Comparison of ENCODE assay signal across 8 cellular contexts in the genomic region with DNA sequence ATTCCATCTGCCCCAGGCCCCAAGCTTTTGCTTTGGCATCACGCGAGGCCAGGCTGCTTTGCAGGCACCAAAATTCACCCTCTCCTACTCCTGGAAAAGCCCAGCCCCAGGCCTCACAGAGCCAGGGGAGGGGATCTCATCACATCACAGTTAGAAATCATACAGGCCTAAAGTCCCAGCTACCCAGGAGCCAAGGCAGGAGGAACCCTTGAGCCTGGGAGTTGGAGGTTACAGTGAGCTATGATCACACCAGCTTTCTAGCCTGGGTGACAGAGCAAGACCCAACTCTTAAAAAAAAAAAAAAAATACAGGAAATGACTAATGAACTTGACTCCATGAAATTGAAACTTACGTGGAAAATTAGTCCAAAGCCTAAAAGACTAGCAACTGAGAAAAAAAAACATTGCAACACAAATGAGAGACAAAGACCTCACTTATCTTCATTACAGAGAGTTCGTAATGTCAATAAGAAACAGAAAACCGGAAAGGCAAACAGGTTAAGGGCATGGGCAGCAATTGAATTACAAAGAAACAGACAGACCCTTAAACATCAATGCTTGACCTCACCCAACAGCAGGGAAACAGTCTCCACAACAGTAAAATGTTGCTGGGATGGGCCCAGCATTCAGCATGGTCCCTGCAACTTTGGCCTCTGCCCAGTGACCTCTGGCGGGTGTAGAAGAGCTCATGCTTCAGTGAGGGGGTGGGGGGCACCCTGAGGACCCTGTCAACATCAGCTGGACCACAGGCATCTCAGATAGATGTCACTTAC.
DNase-seq lines count a peak whose midpoint lies in the region; ATAC-seq and TF ChIP-seq lines count a peak whose summit lies in the region.

No MANE protein-coding gene starts in this region.

- no peak for DNase-seq in activated T-cell treated with anti-CD3 and anti-CD28 coated beads, Interleukin-2, amount 50 U/mL, for 72 hours
- no peak for DNase-seq in activated T-cell treated with anti-CD3 and anti-CD28 coated beads, Interleukin-2, amount 50 U/mL, for 48 hours
- DNase-seq in left ventricle myocardium inferior (no peak), suprapubic skin (ENCODE audit: low spot score in 2 of 2) (no peak), Kasumi-1 (lab: John Stamatoyannopoulos, UW) (no peak)

- no peak for TF ChIP-seq CTCF in left ventricle myocardium inferior (IDR thresholded peaks at IDR 0.05; ENCODE audit: borderline replicate concordance)
- no peak for TF ChIP-seq CTCF in suprapubic skin (IDR thresholded peaks at IDR 0.05)

- H3K27me3 ChIP-seq in left ventricle myocardium inferior (ENCODE audit: low read depth) (no peaks in the 10 kb centered on the region), suprapubic skin (no peaks in the 10 kb centered on the region)

- no peaks in the 10 kb centered on the region for H3K9me3 Mint-ChIP-seq in activated T-cell treated with anti-CD3 and anti-CD28 coated beads, Interleukin-2, amount 50 U/mL, for 72 hours
- H3K9me3 Mint-ChIP-seq in activated T-helper 17 cell treated with anti-CD3 and anti-CD28 coated beads, Interleukin-2, amount 50 U/mL, for 72 hours = no peaks in the 10 kb centered on the region

- H3K27ac Mint-ChIP-seq in activated T-cell treated with anti-CD3 and anti-CD28 coated beads, Interleukin-2, amount 50 U/mL, for 72 hours = peak overlapping the region; percentile 68
- peak overlapping the region; percentile 81 for H3K27ac Mint-ChIP-seq in activated T-helper 17 cell treated with anti-CD3 and anti-CD28 coated beads, Interleukin-2, amount 50 U/mL, for 72 hours

- intact Hi-C loops in left ventricle myocardium inferior (cut with micrococcal nuclease) = no loop called here

- H3K36me3 Mint-ChIP-seq in activated T-cell treated with anti-CD3 and anti-CD28 coated beads, Interleukin-2, amount 50 U/mL, for 72 hours (ENCODE audit: insufficient read depth in 2 of 2) = no peaks in the 10 kb centered on the region
- H3K36me3 Mint-ChIP-seq in activated T-helper 17 cell treated with anti-CD3 and anti-CD28 coated beads, Interleukin-2, amount 50 U/mL, for 72 hours (ENCODE audit: low read depth) = no peaks in the 10 kb centered on the region

- no peak for TF ChIP-seq EP300 in suprapubic skin (IDR thresholded peaks at IDR 0.05)

- peak overlapping the region; percentile 82 for H3K27ac ChIP-seq in left ventricle myocardium inferior (replicated peaks)
- H3K27ac ChIP-seq in suprapubic skin = peak overlapping the region; percentile 62

- WGBS in suprapubic skin = 59% methylated on average over 6 of the region's 6 CpGs

- H3K4me1 Mint-ChIP-seq in activated T-cell treated with anti-CD3 and anti-CD28 coated beads, Interleukin-2, amount 50 U/mL, for 72 hours (ENCODE audit: low read depth) = peaks cover 15% of the 10 kb centered on the region
- H3K4me1 Mint-ChIP-seq in activated T-helper 17 cell treated with anti-CD3 and anti-CD28 coated beads, Interleukin-2, amount 50 U/mL, for 72 hours = peaks cover 8% of the 10 kb centered on the region

- no peak for TF ChIP-seq POLR2A in suprapubic skin (IDR thresholded peaks at IDR 0.05)

- peaks cover 12% of the 10 kb centered on the region for H3K27me3 Mint-ChIP-seq in activated T-cell treated with anti-CD3 and anti-CD28 coated beads, Interleukin-2, amount 50 U/mL, for 72 hours (ENCODE audit: low read depth)
- H3K27me3 Mint-ChIP-seq in activated T-helper 17 cell treated with anti-CD3 and anti-CD28 coated beads, Interleukin-2, amount 50 U/mL, for 72 hours = peaks cover 10% of the 10 kb centered on the region

- no peak overlapping the region for H3K4me3 ChIP-seq in left ventricle myocardium inferior
- H3K4me3 ChIP-seq in suprapubic skin = no peak overlapping the region

- H3K4me1 ChIP-seq in left ventricle myocardium inferior = peaks cover 38% of the 10 kb centered on the region
- peaks cover 6% of the 10 kb centered on the region for H3K4me1 ChIP-seq in suprapubic skin

- H3K4me3 Mint-ChIP-seq in activated T-cell treated with anti-CD3 and anti-CD28 coated beads, Interleukin-2, amount 50 U/mL, for 72 hours = peak overlapping the region; percentile 6 to 36
- H3K4me3 Mint-ChIP-seq in activated T-helper 17 cell treated with anti-CD3 and anti-CD28 coated beads, Interleukin-2, amount 50 U/mL, for 72 hours = peak overlapping the region; percentile 9

- H3K36me3 ChIP-seq in left ventricle myocardium inferior (no peaks in the 10 kb centered on the region), suprapubic skin (peaks cover 24% of the 10 kb centered on the region)

- peak; percentile 62 to 70 for ATAC-seq in activated T-cell treated with anti-CD3 and anti-CD28 coated beads, Interleukin-2, amount 50 U/mL, for 72 hours (replicated peaks in 1 of 2)
- peak; percentile 83 for ATAC-seq in activated T-helper 17 cell treated with anti-CD3 and anti-CD28 coated beads, Interleukin-2, amount 50 U/mL, for 72 hours (replicated peaks)
- ATAC-seq in HG02981 (IDR thresholded peaks at IDR 0.05; ENCODE audit: unreplicated experiment) = no peak
- ATAC-seq in HG03139 (IDR thresholded peaks at IDR 0.05; ENCODE audit: unreplicated experiment) = no peak

- H3K9me3 ChIP-seq in left ventricle myocardium inferior (replicated peaks) (no peaks in the 10 kb centered on the region), suprapubic skin (no peaks in the 10 kb centered on the region)

Comparison
In these comparisons a context has a peak if more than half of its experiments do, and no peak if none do; other contexts are left out.
1. ATAC-seq: peak in activated T-cell treated with anti-CD3 and anti-CD28 coated beads, Interleukin-2, amount 50 U/mL, for 72 hours (2 of 2) and activated T-helper 17 cell treated with anti-CD3 and anti-CD28 coated beads, Interleukin-2, amount 50 U/mL, for 72 hours (single experiment); none in HG02981 (single experiment) and HG03139 (single experiment).